Comparison of ENCODE assay signal across 7 cellular contexts in the genomic region with DNA sequence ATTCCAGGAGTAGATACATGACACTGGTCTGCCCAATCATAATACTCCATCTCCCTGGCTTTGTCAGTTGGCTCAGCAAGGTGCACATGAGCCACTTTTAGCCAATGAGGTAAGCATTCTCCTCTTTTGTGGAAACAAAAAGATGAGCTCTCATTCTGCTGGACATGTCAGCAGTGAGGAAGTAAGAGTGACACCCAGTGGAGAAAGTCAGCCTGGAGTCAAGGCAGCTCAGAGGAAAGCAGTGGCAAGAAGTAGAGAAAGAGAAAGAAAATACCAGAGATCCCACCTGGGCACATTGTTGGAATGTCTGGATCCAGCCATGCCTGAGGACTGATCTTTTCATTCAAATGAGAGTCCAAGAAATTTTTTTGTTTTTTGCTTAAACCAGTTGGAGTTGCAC.
DNase-seq lines count a peak whose midpoint lies in the region; ATAC-seq and TF ChIP-seq lines count a peak whose summit lies in the region.

No MANE protein-coding gene starts in this region.

- intact Hi-C loops in right lobe of liver (cut with DNase I) = no loop called here

- no peaks in the 10 kb centered on the region for H3K36me3 ChIP-seq in right lobe of liver

- TF ChIP-seq POLR2A in right lobe of liver (IDR thresholded peaks at IDR 0.05) = no peak

- ATAC-seq in right lobe of liver (peak; percentile 65 to 83 (median 75)), GM18520 (IDR thresholded peaks at IDR 0.05; ENCODE audit: unreplicated experiment) (no peak)

- no peaks in the 10 kb centered on the region for H3K9me3 ChIP-seq in right lobe of liver

- H3K4me1 ChIP-seq in right lobe of liver = no peaks in the 10 kb centered on the region

- no peak overlapping the region for H3K4me3 ChIP-seq in right lobe of liver

- CTCF ChIA-PET in GM10248 (lab: Yijun Ruan, JAX) = interaction anchor here (0.9 to 1.5 kb wide), 4 partner anchors 9 to 733 kb away, joined by 3 to 4 read pairs (median 4); no protein-coding TSS in a partner anchor

- no peak overlapping the region for H3K27ac ChIP-seq in right lobe of liver

- DNase-seq in GM10248 (ENCODE audit: extremely low spot score) (no peak), HT1080 (ENCODE audit: low read depth) (peak; percentile 9), SKM-1 treated with dmso at 0.1 percent for 144 hours (lab: John Stamatoyannopoulos, UW; ENCODE audit: unreplicated experiment) (peak; percentile 31), right lobe of liver (no peak), NCI-H1694 (lab: John Stamatoyannopoulos, UW) (no peak), HCEC 1CT (no peak)

- no peaks in the 10 kb centered on the region for H3K27me3 ChIP-seq in right lobe of liver

- POLR2A ChIA-PET in GM10248 (lab: Yijun Ruan, JAX) = no interaction called here

- TF ChIP-seq CTCF in GM10248 (IDR thresholded peaks at IDR 0.05; ENCODE audit: control extremely low read depth, extremely low read depth, low read depth, missing control alignments) (peak; percentile 34), right lobe of liver (IDR thresholded peaks at IDR 0.05) (peak; percentile 40 to 69 (median 58))

Comparison
In these comparisons a context has a peak if more than half of its experiments do, and no peak if none do; other contexts are left out.
1. DNase-seq: peak in HT1080 (single experiment) and SKM-1 treated with dmso at 0.1 percent for 144 hours (single experiment); none in GM10248 (single experiment), right lobe of liver (0 of 3), NCI-H1694 (single experiment) and HCEC 1CT (single experiment).